Comparison of ENCODE assay signal across 1 cellular context in genomic region chr2:219219113-219219696, GRCh38.
TF ChIP-seq lines count a peak whose summit lies in the region.

No MANE protein-coding gene starts in this region.

TF ChIP-seq in K562, 482 proteins besides CTCF, POLR2A, EP300 and RAD21 (continues in another document):
- TF ChIP-seq ZNF79 (CRISPR knock-in tag; IDR thresholded peaks at IDR 0.05; ENCODE audit: low read depth) (no peak), ZNF224 (CRISPR knock-in tag; IDR thresholded peaks at IDR 0.05) (no peak), ZNF274 (IDR thresholded peaks at IDR 0.05; ENCODE audit: borderline replicate concordance, low read depth, low read length) (no peak), USF2 (CRISPR knock-in tag; IDR thresholded peaks at IDR 0.05) (no peak; the same call in 1 of the 2 replicates), RAD51 (IDR thresholded peaks at IDR 0.05; ENCODE audit: borderline replicate concordance, low read depth) (peak; percentile 96), SAP30 (IDR thresholded peaks at IDR 0.05; ENCODE audit: borderline replicate concordance, insufficient read depth, low read depth, low read length, poor library complexity, severe bottlenecking) (no peak), ZNF584 (CRISPR knock-in tag; IDR thresholded peaks at IDR 0.05; ENCODE audit: low read depth) (no peak), POLR2B (IDR thresholded peaks at IDR 0.05; ENCODE audit: low read depth, partially characterized antibody) (peak; percentile 7), ERF (CRISPR knock-in tag; IDR thresholded peaks at IDR 0.05) (no peak), RBBP5 (IDR thresholded peaks at IDR 0.05; ENCODE audit: borderline replicate concordance, insufficient read depth, low read length, poor library complexity, severe bottlenecking) (peak; percentile 69), E2F6 (IDR thresholded peaks at IDR 0.05; ENCODE audit: borderline replicate concordance in 1 of 2, extremely low read depth in 1 of 2, insufficient read depth in 1 of 2, insufficient read length in 1 of 2, low read depth in 1 of 2, low read length in 1 of 2, poor library complexity in 1 of 2, severe bottlenecking in 1 of 2) (peak; percentile 97), ELK1 (CRISPR knock-in tag; IDR thresholded peaks at IDR 0.05) (no peak), L3MBTL2 (IDR thresholded peaks at IDR 0.05) (peak; percentile 97), FOXP4 (CRISPR knock-in tag; IDR thresholded peaks at IDR 0.05; ENCODE audit: borderline replicate concordance) (no peak), RUNX1 (IDR thresholded peaks at IDR 0.05; ENCODE audit: low read depth) (0 out of 2 replicates have a peak, but pooled peaks have one; percentile 21), CBX3 (IDR thresholded peaks at IDR 0.05; ENCODE audit: borderline replicate concordance in 1 of 2, low read length in 2 of 2) (0 out of 3 replicates have a peak, but pooled peaks of 1 of the 2 experiments have one; percentile 70), CBFA2T2 (conservative IDR thresholded peaks at IDR 0.05) (0 out of 2 replicates have a peak, but pooled peaks have one; percentile 76), ATF6 (CRISPR knock-in tag; IDR thresholded peaks at IDR 0.05) (0 out of 2 replicates have a peak, but pooled peaks have one; percentile 83), CTBP1 (IDR thresholded peaks at IDR 0.05; ENCODE audit: borderline replicate concordance) (0 out of 2 replicates have a peak, but pooled peaks have one; percentile 1), BHLHE40 (IDR thresholded peaks at IDR 0.05; ENCODE audit: low read length) (peak; percentile 96; the same call in 1 of the 2 replicates), ZNF518B (CRISPR knock-in tag; IDR thresholded peaks at IDR 0.05) (no peak)
- TF ChIP-seq, protein P1, sequence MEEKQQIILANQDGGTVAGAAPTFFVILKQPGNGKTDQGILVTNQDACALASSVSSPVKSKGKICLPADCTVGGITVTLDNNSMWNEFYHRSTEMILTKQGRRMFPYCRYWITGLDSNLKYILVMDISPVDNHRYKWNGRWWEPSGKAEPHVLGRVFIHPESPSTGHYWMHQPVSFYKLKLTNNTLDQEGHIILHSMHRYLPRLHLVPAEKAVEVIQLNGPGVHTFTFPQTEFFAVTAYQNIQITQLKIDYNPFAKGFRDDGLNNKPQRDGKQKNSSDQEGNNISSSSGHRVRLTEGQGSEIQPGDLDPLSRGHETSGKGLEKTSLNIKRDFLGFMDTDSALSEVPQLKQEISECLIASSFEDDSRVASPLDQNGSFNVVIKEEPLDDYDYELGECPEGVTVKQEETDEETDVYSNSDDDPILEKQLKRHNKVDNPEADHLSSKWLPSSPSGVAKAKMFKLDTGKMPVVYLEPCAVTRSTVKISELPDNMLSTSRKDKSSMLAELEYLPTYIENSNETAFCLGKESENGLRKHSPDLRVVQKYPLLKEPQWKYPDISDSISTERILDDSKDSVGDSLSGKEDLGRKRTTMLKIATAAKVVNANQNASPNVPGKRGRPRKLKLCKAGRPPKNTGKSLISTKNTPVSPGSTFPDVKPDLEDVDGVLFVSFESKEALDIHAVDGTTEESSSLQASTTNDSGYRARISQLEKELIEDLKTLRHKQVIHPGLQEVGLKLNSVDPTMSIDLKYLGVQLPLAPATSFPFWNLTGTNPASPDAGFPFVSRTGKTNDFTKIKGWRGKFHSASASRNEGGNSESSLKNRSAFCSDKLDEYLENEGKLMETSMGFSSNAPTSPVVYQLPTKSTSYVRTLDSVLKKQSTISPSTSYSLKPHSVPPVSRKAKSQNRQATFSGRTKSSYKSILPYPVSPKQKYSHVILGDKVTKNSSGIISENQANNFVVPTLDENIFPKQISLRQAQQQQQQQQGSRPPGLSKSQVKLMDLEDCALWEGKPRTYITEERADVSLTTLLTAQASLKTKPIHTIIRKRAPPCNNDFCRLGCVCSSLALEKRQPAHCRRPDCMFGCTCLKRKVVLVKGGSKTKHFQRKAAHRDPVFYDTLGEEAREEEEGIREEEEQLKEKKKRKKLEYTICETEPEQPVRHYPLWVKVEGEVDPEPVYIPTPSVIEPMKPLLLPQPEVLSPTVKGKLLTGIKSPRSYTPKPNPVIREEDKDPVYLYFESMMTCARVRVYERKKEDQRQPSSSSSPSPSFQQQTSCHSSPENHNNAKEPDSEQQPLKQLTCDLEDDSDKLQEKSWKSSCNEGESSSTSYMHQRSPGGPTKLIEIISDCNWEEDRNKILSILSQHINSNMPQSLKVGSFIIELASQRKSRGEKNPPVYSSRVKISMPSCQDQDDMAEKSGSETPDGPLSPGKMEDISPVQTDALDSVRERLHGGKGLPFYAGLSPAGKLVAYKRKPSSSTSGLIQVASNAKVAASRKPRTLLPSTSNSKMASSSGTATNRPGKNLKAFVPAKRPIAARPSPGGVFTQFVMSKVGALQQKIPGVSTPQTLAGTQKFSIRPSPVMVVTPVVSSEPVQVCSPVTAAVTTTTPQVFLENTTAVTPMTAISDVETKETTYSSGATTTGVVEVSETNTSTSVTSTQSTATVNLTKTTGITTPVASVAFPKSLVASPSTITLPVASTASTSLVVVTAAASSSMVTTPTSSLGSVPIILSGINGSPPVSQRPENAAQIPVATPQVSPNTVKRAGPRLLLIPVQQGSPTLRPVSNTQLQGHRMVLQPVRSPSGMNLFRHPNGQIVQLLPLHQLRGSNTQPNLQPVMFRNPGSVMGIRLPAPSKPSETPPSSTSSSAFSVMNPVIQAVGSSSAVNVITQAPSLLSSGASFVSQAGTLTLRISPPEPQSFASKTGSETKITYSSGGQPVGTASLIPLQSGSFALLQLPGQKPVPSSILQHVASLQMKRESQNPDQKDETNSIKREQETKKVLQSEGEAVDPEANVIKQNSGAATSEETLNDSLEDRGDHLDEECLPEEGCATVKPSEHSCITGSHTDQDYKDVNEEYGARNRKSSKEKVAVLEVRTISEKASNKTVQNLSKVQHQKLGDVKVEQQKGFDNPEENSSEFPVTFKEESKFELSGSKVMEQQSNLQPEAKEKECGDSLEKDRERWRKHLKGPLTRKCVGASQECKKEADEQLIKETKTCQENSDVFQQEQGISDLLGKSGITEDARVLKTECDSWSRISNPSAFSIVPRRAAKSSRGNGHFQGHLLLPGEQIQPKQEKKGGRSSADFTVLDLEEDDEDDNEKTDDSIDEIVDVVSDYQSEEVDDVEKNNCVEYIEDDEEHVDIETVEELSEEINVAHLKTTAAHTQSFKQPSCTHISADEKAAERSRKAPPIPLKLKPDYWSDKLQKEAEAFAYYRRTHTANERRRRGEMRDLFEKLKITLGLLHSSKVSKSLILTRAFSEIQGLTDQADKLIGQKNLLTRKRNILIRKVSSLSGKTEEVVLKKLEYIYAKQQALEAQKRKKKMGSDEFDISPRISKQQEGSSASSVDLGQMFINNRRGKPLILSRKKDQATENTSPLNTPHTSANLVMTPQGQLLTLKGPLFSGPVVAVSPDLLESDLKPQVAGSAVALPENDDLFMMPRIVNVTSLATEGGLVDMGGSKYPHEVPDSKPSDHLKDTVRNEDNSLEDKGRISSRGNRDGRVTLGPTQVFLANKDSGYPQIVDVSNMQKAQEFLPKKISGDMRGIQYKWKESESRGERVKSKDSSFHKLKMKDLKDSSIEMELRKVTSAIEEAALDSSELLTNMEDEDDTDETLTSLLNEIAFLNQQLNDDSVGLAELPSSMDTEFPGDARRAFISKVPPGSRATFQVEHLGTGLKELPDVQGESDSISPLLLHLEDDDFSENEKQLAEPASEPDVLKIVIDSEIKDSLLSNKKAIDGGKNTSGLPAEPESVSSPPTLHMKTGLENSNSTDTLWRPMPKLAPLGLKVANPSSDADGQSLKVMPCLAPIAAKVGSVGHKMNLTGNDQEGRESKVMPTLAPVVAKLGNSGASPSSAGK (IDR thresholded peaks at IDR 0.05) = peak; percentile 89
- TF ChIP-seq, protein P2, sequence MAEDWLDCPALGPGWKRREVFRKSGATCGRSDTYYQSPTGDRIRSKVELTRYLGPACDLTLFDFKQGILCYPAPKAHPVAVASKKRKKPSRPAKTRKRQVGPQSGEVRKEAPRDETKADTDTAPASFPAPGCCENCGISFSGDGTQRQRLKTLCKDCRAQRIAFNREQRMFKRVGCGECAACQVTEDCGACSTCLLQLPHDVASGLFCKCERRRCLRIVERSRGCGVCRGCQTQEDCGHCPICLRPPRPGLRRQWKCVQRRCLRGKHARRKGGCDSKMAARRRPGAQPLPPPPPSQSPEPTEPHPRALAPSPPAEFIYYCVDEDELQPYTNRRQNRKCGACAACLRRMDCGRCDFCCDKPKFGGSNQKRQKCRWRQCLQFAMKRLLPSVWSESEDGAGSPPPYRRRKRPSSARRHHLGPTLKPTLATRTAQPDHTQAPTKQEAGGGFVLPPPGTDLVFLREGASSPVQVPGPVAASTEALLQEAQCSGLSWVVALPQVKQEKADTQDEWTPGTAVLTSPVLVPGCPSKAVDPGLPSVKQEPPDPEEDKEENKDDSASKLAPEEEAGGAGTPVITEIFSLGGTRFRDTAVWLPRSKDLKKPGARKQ (CRISPR knock-in tag; IDR thresholded peaks at IDR 0.05) = peak; percentile 78; the same call in 1 of the 2 replicates
